In genomic region chr16:534089-534635, GRCh38 we compare ENCODE assay signal across 20 cellular contexts. TPM values are rescaled to one million over a fixed set of nuclear protein-coding genes. Genes with fewer than 3 reads are reported as not detected.
A peak's percentile ranks its signal among the peaks of the same experiment; 100 is the strongest.
DNase-seq lines count a peak whose midpoint lies in the region; ATAC-seq, FAIRE-seq and TF ChIP-seq lines count a peak whose summit lies in the region.
"Had no signal": no experiment of that assay in that cellular context is flagged by ENCODE, and none has a peak within 500 bp of the region (broad histone marks: within the 10 kb centered on the region; RNA-seq: fewer than 3 reads in every experiment).

No MANE protein-coding gene starts in this region.

- 15 to 16% methylated on average over 22 to 25 of the region's 25 CpGs for WGBS in pancreas, 2 donors
- 14 to 73% methylated on average over 25 of the region's 25 CpGs for WGBS in sigmoid colon, 2 donors

- no peak for FAIRE-seq in pancreas (lab: Jason Lieb, UNC)

- DNase-seq in A172 (ENCODE audit: low spot score) (peak; percentile 15), pancreas (peak in 2 of 6 donors; percentile 57 to 68), GM13976 (ENCODE audit: low spot score) (no peak), sigmoid colon (no peak)
- DNase-seq: CD4-positive, alpha-beta T cell; hippocampal formation; midbrain; NCI-H187; NCI-H510A treated with DMSO at 0.1 percent for 48 hours; T1000; tibial artery had no signal

- H3K4me1 ChIP-seq in pancreas (peaks cover 22 to 33% (median 23%) of the 10 kb centered on the region in 3 donors), sigmoid colon (peaks cover 0 to 19% (median 16%) of the 10 kb centered on the region in 4 donors)

- H3K36me3 ChIP-seq in pancreas (no peaks in the 10 kb centered on the region), sigmoid colon (peaks cover 0 to 31% (median 2%) of the 10 kb centered on the region in 4 donors)

- TF ChIP-seq RAD21 in Ishikawa (IDR thresholded peaks at IDR 0.05; ENCODE audit: low read depth): no peak

- ATAC-seq in esophagus mucosa (peak; percentile 17), pancreas (peak; percentile 45 to 73 (median 55)), GM21423 (IDR thresholded peaks at IDR 0.05; ENCODE audit: unreplicated experiment) (no peak), GM21447 (IDR thresholded peaks at IDR 0.05; ENCODE audit: unreplicated experiment) (no peak)
- ATAC-seq: activated CD4-positive, CD25-positive, alpha-beta regulatory T cell treated with anti-CD3 and anti-CD28 coated beads, Interleukin-2, amount 50 U/mL, for 24 hours had no signal

- H3K4me3 ChIP-seq in pancreas (peak overlapping the region in 3 of 4 donors; percentile 0 to 38 (median 15)), sigmoid colon (no peak overlapping the region)
- H3K4me3 ChIP-seq: SK-N-MC, smooth muscle cell, tibial artery had no signal

- H3K27me3 ChIP-seq in pancreas (no peaks in the 10 kb centered on the region), sigmoid colon (no peaks in the 10 kb centered on the region)
- H3K27me3 ChIP-seq: tibial artery had no signal

- TF ChIP-seq CTCF in pancreas (IDR thresholded peaks at IDR 0.05) (no peak), GM13976 (IDR thresholded peaks at IDR 0.05; ENCODE audit: borderline replicate concordance, control extremely low read depth, extremely low read depth, insufficient read depth, missing control alignments) (no peak), sigmoid colon (IDR thresholded peaks at IDR 0.05) (no peak)

- no peak for TF ChIP-seq EP300 in Ishikawa (IDR thresholded peaks at IDR 0.05; ENCODE audit: borderline replicate concordance)
- no peak for TF ChIP-seq EP300 in sigmoid colon (IDR thresholded peaks at IDR 0.05)

- TF ChIP-seq POLR2A in sigmoid colon (IDR thresholded peaks at IDR 0.05): no peak

- no peaks in the 10 kb centered on the region for H3K9me3 ChIP-seq in pancreas
- H3K9me3 ChIP-seq in sigmoid colon: no peaks in the 10 kb centered on the region
- H3K9me3 ChIP-seq: tibial artery had no signal

- H3K27ac ChIP-seq in pancreas (peak overlapping the region; percentile 60 to 79 (median 70)), sigmoid colon (peak overlapping the region in 1 of 4 donors; percentile 9)
- H3K27ac ChIP-seq: SK-N-MC, tibial artery had no signal

- intact Hi-C loops in pancreas (cut with DNase I) (no loop called here), sigmoid colon (cut with DNase I) (no loop called here)

- in situ Hi-C loops in GM13976 (cut with MboI; ENCODE audit: low sequenced_read_pairs, unreplicated experiment): no loop called here

TF ChIP-seq in Ishikawa, 13 proteins besides CTCF, POLR2A, EP300 and RAD21:
- no peak for TF ChIP-seq FOXM1 (IDR thresholded peaks at IDR 0.05; ENCODE audit: borderline replicate concordance, low read depth)
- TF ChIP-seq TCF12 (IDR thresholded peaks at IDR 0.05; ENCODE audit: low read depth): peak; percentile 39; the same call in 1 of the 2 replicates
- TF ChIP-seq MAX (IDR thresholded peaks at IDR 0.05): no peak
- TF ChIP-seq TEAD4 (IDR thresholded peaks at IDR 0.05): no peak

RNA-seq across cellular contexts. Expression of gene CAPN15, which starts 6.7 kb away (rescaled TPM):
- total RNA-seq in A172 (2014; rRNA removed; shearing (Covaris generic)): 53.5 and 60.0 TPM in 2 replicates
- total RNA-seq in esophagus mucosa (27.1 TPM), pancreas (10 to 100 TPM; 25.4 to 53.6 (median 37.2) TPM), sigmoid colon (10 to 100 TPM; 10.3 to 24.4 (median 16.9) TPM)
- polyA plus RNA-seq in pancreas (10 to 100 TPM; 48.3 to 75.7 TPM), sigmoid colon (10 to 100 TPM; 35.4 to 85.8 (median 60.1) TPM)

RNA-seq across cellular contexts. Expression of gene PRR35, which starts 26.0 kb away (rescaled TPM):
- total RNA-seq in A172 (2014; rRNA removed; shearing (Covaris generic)): not detected in 2 replicates
- not detected for total RNA-seq in esophagus mucosa
- total RNA-seq in pancreas: 1 to 10 TPM in 1 of 6 donors, under 1 TPM in 5; 0.09 to 1.0 (median 0.70) TPM
- polyA plus RNA-seq in pancreas: under 1 TPM; 0.38 to 0.72 TPM
- not detected for total RNA-seq in sigmoid colon
- polyA plus RNA-seq in sigmoid colon: not detected
- total RNA-seq: activated CD8-positive, alpha-beta memory T cell treated with anti-CD3 and anti-CD28 coated beads for 36 hours; CD4-positive, alpha-beta T cell; kidney epithelial cell; smooth muscle cell had no signal
- polyA plus RNA-seq: smooth muscle cell had no signal

RNA-seq across cellular contexts. Expression of gene NHLRC4, which starts 32.6 kb away (rescaled TPM):
- total RNA-seq in A172 (2014; rRNA removed; shearing (Covaris generic)): 0.34 TPM in 1 of 2 replicates, not detected in the other
- total RNA-seq in esophagus mucosa (0.12 TPM), pancreas (under 1 TPM in 4 of 6 donors, not detected in 2; 0.08 to 0.28 (median 0.14) TPM), sigmoid colon (1 to 10 TPM; 1.5 to 4.2 (median 1.7) TPM)
- polyA plus RNA-seq in pancreas (under 1 TPM; 0.05 to 0.27 TPM), sigmoid colon (1 to 10 TPM in 1 of 3 donors, under 1 TPM in 2; 0.60 to 1.5 (median 0.69) TPM)

RNA-seq across cellular contexts. Expression of gene PIGQ, which starts 35.6 kb away (rescaled TPM):
- total RNA-seq in A172 (2014; rRNA removed; shearing (Covaris generic)): 76.5 and 77.1 TPM in 2 replicates
- total RNA-seq in esophagus mucosa: 21.0 TPM
- 10 to 100 TPM; 29.7 to 48.4 (median 40.0) TPM for total RNA-seq in pancreas
- polyA plus RNA-seq in pancreas: 100 to 1,000 TPM in 1 of 2 donors, 10 to 100 TPM in 1; 79.5 to 165 TPM
- 10 to 100 TPM; 15.5 to 45.7 (median 22.6) TPM for total RNA-seq in sigmoid colon
- polyA plus RNA-seq in sigmoid colon: 10 to 100 TPM; 11.1 to 47.4 (median 12.0) TPM

RNA-seq across cellular contexts. Expression of gene RAB40C, which starts 55.7 kb away (rescaled TPM):
- 16.8 and 20.2 TPM in 2 replicates for total RNA-seq in A172 (2014; rRNA removed; shearing (Covaris generic))
- 15.5 TPM for total RNA-seq in esophagus mucosa
- total RNA-seq in pancreas: 10 to 100 TPM; 19.4 to 42.4 (median 30.6) TPM
- polyA plus RNA-seq in pancreas: 10 to 100 TPM; 47.0 to 71.4 TPM
- total RNA-seq in sigmoid colon: 10 to 100 TPM; 16.8 to 32.7 (median 17.9) TPM
- polyA plus RNA-seq in sigmoid colon: 10 to 100 TPM; 28.8 to 41.2 (median 38.3) TPM

Comparison
In these comparisons a context has a peak if more than half of its experiments do, and no peak if none do; other contexts are left out.
1. ATAC-seq: peak in esophagus mucosa (single experiment) and pancreas (4 of 4); none in GM21423 (single experiment) and GM21447 (single experiment).
2. H3K4me3 ChIP-seq: peak in pancreas (3 of 4); none in sigmoid colon (0 of 4).